Comparison of ENCODE assay signal across 8 cellular contexts in genomic region chr1:37947364-37947763, GRCh38. TPM values are rescaled to one million over a fixed set of nuclear protein-coding genes. Genes with fewer than 3 reads are reported as not detected.
DNase-seq lines count a peak whose midpoint lies in the region; ATAC-seq, FAIRE-seq and TF ChIP-seq lines count a peak whose summit lies in the region.

No MANE protein-coding gene starts in this region.

- H3K9ac ChIP-seq in kidney (ENCODE audit: low read length in 2 of 2), result peak overlapping the region in 1 of 2 donors; percentile 100
- peak overlapping the region; percentile 95 to 96 for H3K9ac ChIP-seq in stomach smooth muscle (ENCODE audit: low read length in 2 of 2)

- H3K27me3 ChIP-seq in stomach smooth muscle (ENCODE audit: control insufficient read depth in 1 of 2, insufficient read depth in 2 of 2, low read length in 2 of 2), result no peaks in the 10 kb centered on the region

- H3K36me3 ChIP-seq in kidney (ENCODE audit: control insufficient read depth in 1 of 2, insufficient read depth in 2 of 2, low read length in 2 of 2) (peaks cover 0 to 4% of the 10 kb centered on the region in 2 donors), stomach smooth muscle (ENCODE audit: control insufficient read depth in 2 of 2, insufficient read depth in 2 of 2, low read length in 2 of 2) (peaks cover 5 to 11% of the 10 kb centered on the region in 2 donors)

- no peaks in the 10 kb centered on the region for H3K36me3 Mint-ChIP-seq in activated CD4-positive, alpha-beta T cell treated with anti-CD3 and anti-CD28 coated beads for 36 hours (ENCODE audit: low read depth)
- H3K36me3 Mint-ChIP-seq in WTC11, result no peaks in the 10 kb centered on the region

- H3K27ac Mint-ChIP-seq in activated CD4-positive, alpha-beta T cell treated with anti-CD3 and anti-CD28 coated beads for 36 hours, result peak overlapping the region; percentile 98
- H3K27ac Mint-ChIP-seq in WTC11, result no peak overlapping the region

- H3K4me1 Mint-ChIP-seq in activated CD4-positive, alpha-beta T cell treated with anti-CD3 and anti-CD28 coated beads for 36 hours, result peaks cover 22% of the 10 kb centered on the region
- peaks cover 12% of the 10 kb centered on the region for H3K4me1 Mint-ChIP-seq in WTC11

- DNase-seq in activated CD4-positive, alpha-beta T cell treated with anti-CD3 and anti-CD28 coated beads for 36 hours, result peak; percentile 17
- no peak for DNase-seq in activated CD4-positive, alpha-beta T cell treated with anti-CD3 and anti-CD28 coated beads, Interleukin-2, amount 50 U/mL, for 1 hour
- DNase-seq in WTC11 (ENCODE audit: low spot score), result no peak
- no peak for DNase-seq in kidney
- no peak for DNase-seq in RPMI8226
- DNase-seq in D721Med (ENCODE audit: insufficient read length, low spot score), result no peak
- no peak for DNase-seq in LoVo (ENCODE audit: low spot score)

- peak overlapping the region in 1 of 2 donors; percentile 89 for H3K27ac ChIP-seq in kidney (ENCODE audit: low read depth in 2 of 2, low read length in 2 of 2)
- H3K27ac ChIP-seq in stomach smooth muscle (ENCODE audit: low read length), result peak overlapping the region; percentile 86

- CTCF ChIA-PET in activated CD4-positive, alpha-beta T cell treated with anti-CD3 and anti-CD28 coated beads for 36 hours (lab: Charles Lee), result interaction anchor here (0.5 to 1.6 kb wide), 4 partner anchors 29 to 397 kb away, joined by 3 to 6 read pairs (median 4); partner anchors contain the start of gene SF3A3
- CTCF ChIA-PET in WTC11 (lab: Charles Lee), result interaction anchor here (0.6 to 1.6 kb wide), 4 partner anchors 10 to 413 kb away, joined by 3 to 5 read pairs (median 4); no protein-coding TSS in a partner anchor

- H3K4me3 ChIP-seq in kidney (ENCODE audit: low read length in 2 of 2) (peak overlapping the region; percentile 99 to 100), stomach smooth muscle (ENCODE audit: low read length in 2 of 2) (peak overlapping the region; percentile 99 to 100)

- H3K9me3 Mint-ChIP-seq in activated CD4-positive, alpha-beta T cell treated with anti-CD3 and anti-CD28 coated beads for 36 hours (ENCODE audit: low read depth), result no peaks in the 10 kb centered on the region
- no peaks in the 10 kb centered on the region for H3K9me3 Mint-ChIP-seq in WTC11

- intact Hi-C loops in activated CD4-positive, alpha-beta T cell treated with anti-CD3 and anti-CD28 coated beads for 36 hours (cut with DNase I, micrococcal nuclease), result loop anchor here in 1 of 2 experiments (1.0 kb wide), 3 partner anchors 16 to 139 kb away; partner anchors contain the start of genes SF3A3 and YRDC
- intact Hi-C loops in kidney (cut with DNase I), result no loop called here

- no peak for TF ChIP-seq CTCF in WTC11 (IDR thresholded peaks at IDR 0.05)
- no peak for TF ChIP-seq CTCF in kidney (IDR thresholded peaks at IDR 0.05; ENCODE audit: borderline replicate concordance, extremely low read depth, insufficient read depth)
- TF ChIP-seq CTCF in D721Med (IDR thresholded peaks at IDR 0.05; ENCODE audit: insufficient read depth, missing control alignments), result no peak

- H3K9me3 ChIP-seq in kidney (ENCODE audit: control insufficient read depth in 1 of 2, low read length in 2 of 2), result no peaks in the 10 kb centered on the region
- H3K9me3 ChIP-seq in stomach smooth muscle (ENCODE audit: control insufficient read depth in 2 of 2, low read length in 2 of 2), result no peaks in the 10 kb centered on the region

- H3K27me3 Mint-ChIP-seq in activated CD4-positive, alpha-beta T cell treated with anti-CD3 and anti-CD28 coated beads for 36 hours, result no peaks in the 10 kb centered on the region
- no peaks in the 10 kb centered on the region for H3K27me3 Mint-ChIP-seq in WTC11 (ENCODE audit: low read depth)

- H3K4me1 ChIP-seq in kidney (ENCODE audit: control insufficient read depth in 1 of 2, insufficient read depth in 1 of 2, low read depth in 1 of 2, low read length in 2 of 2) (peaks cover 9 to 11% of the 10 kb centered on the region in 2 donors), stomach smooth muscle (ENCODE audit: control insufficient read depth, insufficient read depth, low read length) (peaks cover 14% of the 10 kb centered on the region)

- FAIRE-seq in kidney (lab: Jason Lieb, UNC) (no peak), D721Med (lab: Jason Lieb, UNC) (no peak)

- ATAC-seq in activated CD4-positive, alpha-beta T cell treated with anti-CD3 and anti-CD28 coated beads for 36 hours, result no peak
- ATAC-seq in WTC11, result no peak

- POLR2A ChIA-PET in activated CD4-positive, alpha-beta T cell treated with anti-CD3 and anti-CD28 coated beads for 36 hours (lab: Charles Lee), result no interaction called here
- POLR2A ChIA-PET in WTC11 (lab: Charles Lee), result interaction anchor here (0.6 to 1.2 kb wide), 2 partner anchors 15 to 101 kb away, joined by 3 to 5 read pairs; no protein-coding TSS in a partner anchor

- H3K4me3 Mint-ChIP-seq in activated CD4-positive, alpha-beta T cell treated with anti-CD3 and anti-CD28 coated beads for 36 hours, result peak overlapping the region; percentile 87
- peak overlapping the region; percentile 97 for H3K4me3 Mint-ChIP-seq in WTC11

TF ChIP-seq in WTC11, 78 proteins besides CTCF, POLR2A, EP300 and RAD21:
- TF ChIP-seq ZNF121 (CRISPR knock-in tag; IDR thresholded peaks at IDR 0.05) (no peak), JUN (CRISPR knock-in tag; IDR thresholded peaks at IDR 0.05) (no peak)

RNA-seq across cellular contexts. Expression of gene INPP5B, which starts 0.5 kb away (rescaled TPM):
- 10 to 100 TPM; 27.7 to 28.9 TPM for total RNA-seq in activated CD4-positive, alpha-beta T cell treated with anti-CD3 and anti-CD28 coated beads for 36 hours
- total RNA-seq in WTC11 (2021), result 26.8 to 29.4 TPM (median 27.3 TPM) in 3 replicates
- total RNA-seq in kidney, result 32.9 TPM
- polyA plus RNA-seq in kidney (ENCODE audit: insufficient read depth, low read depth, low replicate concordance), result 8.4 TPM

RNA-seq across cellular contexts. Expression of gene SF3A3, which starts 42.5 kb away (rescaled TPM):
- 100 to 1,000 TPM; 131 TPM for total RNA-seq in activated CD4-positive, alpha-beta T cell treated with anti-CD3 and anti-CD28 coated beads for 36 hours
- 96.5 to 126 TPM (median 96.5 TPM) in 3 replicates for total RNA-seq in WTC11 (2021)
- 50.7 TPM for total RNA-seq in kidney
- 28.7 TPM for polyA plus RNA-seq in kidney (ENCODE audit: insufficient read depth, low read depth, low replicate concordance)

RNA-seq across cellular contexts. Expression of gene FHL3, which starts 58.0 kb away (rescaled TPM):
- 10 to 100 TPM; 21.1 to 23.8 TPM for total RNA-seq in activated CD4-positive, alpha-beta T cell treated with anti-CD3 and anti-CD28 coated beads for 36 hours
- total RNA-seq in WTC11 (2021) (28.1 to 34.4 TPM (median 28.1 TPM) in 3 replicates), kidney (19.6 TPM)
- 8.2 TPM for polyA plus RNA-seq in kidney (ENCODE audit: insufficient read depth, low read depth, low replicate concordance)
